13 cellular contexts compared by ENCODE assay signal in genomic region chr12:31702047-31702446, GRCh38. TPM values are rescaled to one million over a fixed set of nuclear protein-coding genes. Genes with fewer than 3 reads are reported as not detected.
A peak's percentile ranks its signal among the peaks of the same experiment; 100 is the strongest.
DNase-seq lines count a peak whose midpoint lies in the region; ATAC-seq and TF ChIP-seq lines count a peak whose summit lies in the region.
"Had no signal": no experiment of that assay in that cellular context is flagged by ENCODE, and none has a peak within 500 bp of the region (broad histone marks: within the 10 kb centered on the region; RNA-seq: fewer than 3 reads in every experiment).

No MANE protein-coding gene starts in this region.

- no peak overlapping the region for H3K4me3 ChIP-seq in brain microvascular endothelial cell (ENCODE audit: low read depth, low read length)

- peak; percentile 38 for DNase-seq in HT1080 (ENCODE audit: low read depth)
- DNase-seq in brain microvascular endothelial cell: no peak
- no peak for DNase-seq in left lobe of liver (ENCODE audit: low spot score)
- no peak for DNase-seq in middle frontal gyrus (ENCODE audit: extremely low spot score, low spot score)
- DNase-seq in DMS153 (lab: John Stamatoyannopoulos, UW): no peak
- no peak for DNase-seq in anterior cingulate cortex (lab: John Stamatoyannopoulos, UW)
- DNase-seq: activated CD4-positive, alpha-beta T cell treated with anti-CD3 and anti-CD28 coated beads, Interleukin-2, amount 50 U/mL, for 48 hours; caudate nucleus; GF-D8; NCI-H1092; RPMI8226 had no signal

- TF ChIP-seq CTCF in C4-2B (conservative IDR thresholded peaks at IDR 0.05) (peak; percentile 24), brain microvascular endothelial cell (IDR thresholded peaks at IDR 0.05; ENCODE audit: low read depth, low read length, missing control alignments) (peak; percentile 44)

- H3K27ac ChIP-seq in C4-2B (no peak overlapping the region), brain microvascular endothelial cell (no peak overlapping the region)

- no peaks in the 10 kb centered on the region for H3K36me3 ChIP-seq in brain microvascular endothelial cell (replicated peaks)

- in situ Hi-C loops in brain microvascular endothelial cell (cut with HindIII; ENCODE audit: low pct_ligation_motif_present, low sequenced_read_pairs): no loop called here

- peak; percentile 68 for ATAC-seq in left lobe of liver
- no peak for ATAC-seq in HG03025 (IDR thresholded peaks at IDR 0.05; ENCODE audit: low FRiP score, unreplicated experiment)

- H3K27me3 ChIP-seq in brain microvascular endothelial cell (replicated peaks): no peaks in the 10 kb centered on the region

RNA-seq across cellular contexts. Expression of gene AMN1, which starts 26.8 kb away (rescaled TPM):
- total RNA-seq in HT1080 (2014; rRNA removed; shearing (Covaris generic)): 10.1 and 18.1 TPM in 2 replicates
- 22.7 and 27.8 TPM in 2 replicates for polyA plus RNA-seq in HT1080 (2015; cell fraction: cytosol; rRNA removed)
- polyA plus RNA-seq in HT1080 (2015; cell fraction: nucleus; rRNA removed): 18.4 and 21.0 TPM in 2 replicates
- 1.6 TPM for total RNA-seq in left lobe of liver

RNA-seq across cellular contexts. Expression of gene ETFBKMT, which starts 42.6 kb away (rescaled TPM):
- 1.4 and 1.8 TPM in 2 replicates for total RNA-seq in HT1080 (2014; rRNA removed; shearing (Covaris generic))
- polyA plus RNA-seq in HT1080 (2015; cell fraction: cytosol; rRNA removed): 2.2 and 2.6 TPM in 2 replicates
- 0.81 and 3.0 TPM in 2 replicates for polyA plus RNA-seq in HT1080 (2015; cell fraction: nucleus; rRNA removed)
- total RNA-seq in left lobe of liver: 7.9 TPM
